Comparison of ENCODE assay signal across 1 cellular context in the genomic region with DNA sequence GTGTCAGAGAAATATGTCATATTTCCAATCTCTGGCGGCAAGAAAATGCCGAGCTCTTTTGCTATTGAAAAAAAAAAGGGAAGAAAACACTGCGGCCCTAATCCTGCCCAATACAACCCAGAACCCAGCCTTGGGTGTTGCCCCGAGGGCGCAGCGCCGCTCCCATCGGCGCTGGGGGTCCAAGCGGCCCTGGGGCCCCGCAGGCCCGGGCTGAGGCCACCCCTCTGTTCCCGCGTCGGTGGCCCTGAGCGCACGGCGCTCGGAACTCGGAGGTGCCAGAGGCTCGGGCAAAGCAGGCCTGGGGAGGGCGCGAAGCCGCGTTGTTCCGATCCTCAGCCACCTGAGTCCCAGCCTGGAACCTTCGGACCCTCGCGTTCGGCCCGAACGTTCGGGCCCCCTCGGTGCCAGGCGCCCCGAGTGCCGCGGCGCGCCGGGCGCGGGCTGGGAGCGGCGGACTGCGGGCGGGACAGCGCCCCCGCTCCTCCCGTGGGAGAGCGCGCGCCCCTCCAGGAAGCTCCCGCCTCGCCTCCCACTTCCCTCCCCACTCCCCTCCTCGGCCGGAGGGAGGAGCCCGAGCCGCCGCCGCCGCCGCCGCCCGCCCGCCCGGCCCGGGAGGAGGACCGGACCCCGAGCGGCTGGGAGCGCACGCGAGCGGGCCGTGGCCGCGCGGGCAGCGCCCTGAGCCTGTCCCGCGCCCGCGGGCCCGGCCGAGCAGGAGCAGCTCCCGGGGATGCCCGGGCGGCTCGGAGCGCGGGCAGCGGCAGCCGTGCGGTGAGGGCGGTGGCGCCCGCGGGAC.
TF ChIP-seq lines count a peak whose summit lies in the region.

A gene (plus strand): TSS at position 594 of the 796 bp plus-strand sequence. CDS start 18,160 bp downstream, outside the sequence.

TF ChIP-seq in K562, 482 proteins besides CTCF, POLR2A, EP300 and RAD21 (continued from another document and continues in another):
- TF ChIP-seq RBBP5 (IDR thresholded peaks at IDR 0.05; ENCODE audit: borderline replicate concordance, insufficient read depth, low read length, poor library complexity, severe bottlenecking) (no peak), EWSR1 (IDR thresholded peaks at IDR 0.05; ENCODE audit: borderline replicate concordance, low read depth, partially characterized antibody) (no peak), LEF1 (IDR thresholded peaks at IDR 0.05) (no peak), JUN (IDR thresholded peaks at IDR 0.05; ENCODE audit: borderline replicate concordance, low read depth, low read length) (peak; percentile 2; the same call in 1 of the 2 replicates), JUN (CRISPR knock-in tag; IDR thresholded peaks at IDR 0.05; ENCODE audit: borderline replicate concordance) (no peak), SMARCE1 (IDR thresholded peaks at IDR 0.05) (no peak), MTF1 (CRISPR knock-in tag; IDR thresholded peaks at IDR 0.05; ENCODE audit: borderline replicate concordance) (no peak), ZEB2 (IDR thresholded peaks at IDR 0.05) (no peak), ZKSCAN8 (CRISPR knock-in tag; IDR thresholded peaks at IDR 0.05) (no peak), NONO (IDR thresholded peaks at IDR 0.05; ENCODE audit: low read depth in 2 of 2, low read length in 1 of 2) (peak in 1 of 2 experiments; percentile 67; a peak in 1 of 4 replicates), ZNF830 (CRISPR knock-in tag; IDR thresholded peaks at IDR 0.05) (no peak), HMG20B (CRISPR knock-in tag; IDR thresholded peaks at IDR 0.05) (no peak), ZNF232 (CRISPR knock-in tag; IDR thresholded peaks at IDR 0.05) (no peak), MECOM (CRISPR knock-in tag; IDR thresholded peaks at IDR 0.05) (no peak), DPF2 (IDR thresholded peaks at IDR 0.05) (no peak), ZNF707 (CRISPR knock-in tag; conservative IDR thresholded peaks at IDR 0.05) (no peak), SIRT6 (IDR thresholded peaks at IDR 0.05; ENCODE audit: low read depth, low read length) (no peak), THRAP3 (IDR thresholded peaks at IDR 0.05; ENCODE audit: borderline replicate concordance) (no peak), TSC22D4 (tag; IDR thresholded peaks at IDR 0.05) (no peak), FOXK2 (conservative IDR thresholded peaks at IDR 0.05 in 1 of 2, IDR thresholded peaks at IDR 0.05 in 1 of 2; ENCODE audit: low read depth in 2 of 2) (no peak), HDGF (IDR thresholded peaks at IDR 0.05) (no peak), ZNF696 (CRISPR knock-in tag; conservative IDR thresholded peaks at IDR 0.05) (no peak), ZNF589 (CRISPR knock-in tag; IDR thresholded peaks at IDR 0.05; ENCODE audit: low read depth) (no peak), ZNF41 (CRISPR knock-in tag; conservative IDR thresholded peaks at IDR 0.05) (no peak), ZNF57 (CRISPR knock-in tag; IDR thresholded peaks at IDR 0.05) (no peak), POLR2B (IDR thresholded peaks at IDR 0.05; ENCODE audit: low read depth, partially characterized antibody) (no peak), TAF15 (IDR thresholded peaks at IDR 0.05; ENCODE audit: low read depth, low read length) (no peak), PHF20 (IDR thresholded peaks at IDR 0.05; ENCODE audit: partially characterized antibody) (peak; percentile 23), ARHGAP35 (IDR thresholded peaks at IDR 0.05; ENCODE audit: partially characterized antibody) (no peak)
- TF ChIP-seq, protein P1, sequence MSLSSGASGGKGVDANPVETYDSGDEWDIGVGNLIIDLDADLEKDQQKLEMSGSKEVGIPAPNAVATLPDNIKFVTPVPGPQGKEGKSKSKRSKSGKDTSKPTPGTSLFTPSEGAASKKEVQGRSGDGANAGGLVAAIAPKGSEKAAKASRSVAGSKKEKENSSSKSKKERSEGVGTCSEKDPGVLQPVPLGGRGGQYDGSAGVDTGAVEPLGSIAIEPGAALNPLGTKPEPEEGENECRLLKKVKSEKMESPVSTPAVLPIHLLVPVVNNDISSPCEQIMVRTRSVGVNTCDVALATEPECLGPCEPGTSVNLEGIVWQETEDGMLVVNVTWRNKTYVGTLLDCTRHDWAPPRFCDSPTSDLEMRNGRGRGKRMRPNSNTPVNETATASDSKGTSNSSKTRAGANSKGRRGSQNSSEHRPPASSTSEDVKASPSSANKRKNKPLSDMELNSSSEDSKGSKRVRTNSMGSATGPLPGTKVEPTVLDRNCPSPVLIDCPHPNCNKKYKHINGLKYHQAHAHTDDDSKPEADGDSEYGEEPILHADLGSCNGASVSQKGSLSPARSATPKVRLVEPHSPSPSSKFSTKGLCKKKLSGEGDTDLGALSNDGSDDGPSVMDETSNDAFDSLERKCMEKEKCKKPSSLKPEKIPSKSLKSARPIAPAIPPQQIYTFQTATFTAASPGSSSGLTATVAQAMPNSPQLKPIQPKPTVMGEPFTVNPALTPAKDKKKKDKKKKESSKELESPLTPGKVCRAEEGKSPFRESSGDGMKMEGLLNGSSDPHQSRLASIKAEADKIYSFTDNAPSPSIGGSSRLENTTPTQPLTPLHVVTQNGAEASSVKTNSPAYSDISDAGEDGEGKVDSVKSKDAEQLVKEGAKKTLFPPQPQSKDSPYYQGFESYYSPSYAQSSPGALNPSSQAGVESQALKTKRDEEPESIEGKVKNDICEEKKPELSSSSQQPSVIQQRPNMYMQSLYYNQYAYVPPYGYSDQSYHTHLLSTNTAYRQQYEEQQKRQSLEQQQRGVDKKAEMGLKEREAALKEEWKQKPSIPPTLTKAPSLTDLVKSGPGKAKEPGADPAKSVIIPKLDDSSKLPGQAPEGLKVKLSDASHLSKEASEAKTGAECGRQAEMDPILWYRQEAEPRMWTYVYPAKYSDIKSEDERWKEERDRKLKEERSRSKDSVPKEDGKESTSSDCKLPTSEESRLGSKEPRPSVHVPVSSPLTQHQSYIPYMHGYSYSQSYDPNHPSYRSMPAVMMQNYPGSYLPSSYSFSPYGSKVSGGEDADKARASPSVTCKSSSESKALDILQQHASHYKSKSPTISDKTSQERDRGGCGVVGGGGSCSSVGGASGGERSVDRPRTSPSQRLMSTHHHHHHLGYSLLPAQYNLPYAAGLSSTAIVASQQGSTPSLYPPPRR (CRISPR knock-in tag; IDR thresholded peaks at IDR 0.05; ENCODE audit: borderline replicate concordance) = no peak
- TF ChIP-seq, protein P2, sequence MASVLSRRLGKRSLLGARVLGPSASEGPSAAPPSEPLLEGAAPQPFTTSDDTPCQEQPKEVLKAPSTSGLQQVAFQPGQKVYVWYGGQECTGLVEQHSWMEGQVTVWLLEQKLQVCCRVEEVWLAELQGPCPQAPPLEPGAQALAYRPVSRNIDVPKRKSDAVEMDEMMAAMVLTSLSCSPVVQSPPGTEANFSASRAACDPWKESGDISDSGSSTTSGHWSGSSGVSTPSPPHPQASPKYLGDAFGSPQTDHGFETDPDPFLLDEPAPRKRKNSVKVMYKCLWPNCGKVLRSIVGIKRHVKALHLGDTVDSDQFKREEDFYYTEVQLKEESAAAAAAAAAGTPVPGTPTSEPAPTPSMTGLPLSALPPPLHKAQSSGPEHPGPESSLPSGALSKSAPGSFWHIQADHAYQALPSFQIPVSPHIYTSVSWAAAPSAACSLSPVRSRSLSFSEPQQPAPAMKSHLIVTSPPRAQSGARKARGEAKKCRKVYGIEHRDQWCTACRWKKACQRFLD (CRISPR knock-in tag; IDR thresholded peaks at IDR 0.05) = no peak
- TF ChIP-seq, protein P3, sequence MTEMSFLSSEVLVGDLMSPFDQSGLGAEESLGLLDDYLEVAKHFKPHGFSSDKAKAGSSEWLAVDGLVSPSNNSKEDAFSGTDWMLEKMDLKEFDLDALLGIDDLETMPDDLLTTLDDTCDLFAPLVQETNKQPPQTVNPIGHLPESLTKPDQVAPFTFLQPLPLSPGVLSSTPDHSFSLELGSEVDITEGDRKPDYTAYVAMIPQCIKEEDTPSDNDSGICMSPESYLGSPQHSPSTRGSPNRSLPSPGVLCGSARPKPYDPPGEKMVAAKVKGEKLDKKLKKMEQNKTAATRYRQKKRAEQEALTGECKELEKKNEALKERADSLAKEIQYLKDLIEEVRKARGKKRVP (CRISPR knock-in tag; IDR thresholded peaks at IDR 0.05) = 0 out of 2 replicates have a peak, but pooled peaks have one; percentile 17
- TF ChIP-seq, protein P4, sequence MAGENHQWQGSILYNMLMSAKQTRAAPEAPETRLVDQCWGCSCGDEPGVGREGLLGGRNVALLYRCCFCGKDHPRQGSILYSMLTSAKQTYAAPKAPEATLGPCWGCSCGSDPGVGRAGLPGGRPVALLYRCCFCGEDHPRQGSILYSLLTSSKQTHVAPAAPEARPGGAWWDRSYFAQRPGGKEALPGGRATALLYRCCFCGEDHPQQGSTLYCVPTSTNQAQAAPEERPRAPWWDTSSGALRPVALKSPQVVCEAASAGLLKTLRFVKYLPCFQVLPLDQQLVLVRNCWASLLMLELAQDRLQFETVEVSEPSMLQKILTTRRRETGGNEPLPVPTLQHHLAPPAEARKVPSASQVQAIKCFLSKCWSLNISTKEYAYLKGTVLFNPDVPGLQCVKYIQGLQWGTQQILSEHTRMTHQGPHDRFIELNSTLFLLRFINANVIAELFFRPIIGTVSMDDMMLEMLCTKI (IDR thresholded peaks at IDR 0.05; ENCODE audit: partially characterized antibody) = no peak
- TF ChIP-seq, protein P5, sequence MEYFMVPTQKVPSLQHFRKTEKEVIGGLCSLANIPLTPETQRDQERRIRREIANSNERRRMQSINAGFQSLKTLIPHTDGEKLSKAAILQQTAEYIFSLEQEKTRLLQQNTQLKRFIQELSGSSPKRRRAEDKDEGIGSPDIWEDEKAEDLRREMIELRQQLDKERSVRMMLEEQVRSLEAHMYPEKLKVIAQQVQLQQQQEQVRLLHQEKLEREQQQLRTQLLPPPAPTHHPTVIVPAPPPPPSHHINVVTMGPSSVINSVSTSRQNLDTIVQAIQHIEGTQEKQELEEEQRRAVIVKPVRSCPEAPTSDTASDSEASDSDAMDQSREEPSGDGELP (CRISPR knock-in tag; IDR thresholded peaks at IDR 0.05; ENCODE audit: borderline replicate concordance) = no peak
- TF ChIP-seq, protein P6, sequence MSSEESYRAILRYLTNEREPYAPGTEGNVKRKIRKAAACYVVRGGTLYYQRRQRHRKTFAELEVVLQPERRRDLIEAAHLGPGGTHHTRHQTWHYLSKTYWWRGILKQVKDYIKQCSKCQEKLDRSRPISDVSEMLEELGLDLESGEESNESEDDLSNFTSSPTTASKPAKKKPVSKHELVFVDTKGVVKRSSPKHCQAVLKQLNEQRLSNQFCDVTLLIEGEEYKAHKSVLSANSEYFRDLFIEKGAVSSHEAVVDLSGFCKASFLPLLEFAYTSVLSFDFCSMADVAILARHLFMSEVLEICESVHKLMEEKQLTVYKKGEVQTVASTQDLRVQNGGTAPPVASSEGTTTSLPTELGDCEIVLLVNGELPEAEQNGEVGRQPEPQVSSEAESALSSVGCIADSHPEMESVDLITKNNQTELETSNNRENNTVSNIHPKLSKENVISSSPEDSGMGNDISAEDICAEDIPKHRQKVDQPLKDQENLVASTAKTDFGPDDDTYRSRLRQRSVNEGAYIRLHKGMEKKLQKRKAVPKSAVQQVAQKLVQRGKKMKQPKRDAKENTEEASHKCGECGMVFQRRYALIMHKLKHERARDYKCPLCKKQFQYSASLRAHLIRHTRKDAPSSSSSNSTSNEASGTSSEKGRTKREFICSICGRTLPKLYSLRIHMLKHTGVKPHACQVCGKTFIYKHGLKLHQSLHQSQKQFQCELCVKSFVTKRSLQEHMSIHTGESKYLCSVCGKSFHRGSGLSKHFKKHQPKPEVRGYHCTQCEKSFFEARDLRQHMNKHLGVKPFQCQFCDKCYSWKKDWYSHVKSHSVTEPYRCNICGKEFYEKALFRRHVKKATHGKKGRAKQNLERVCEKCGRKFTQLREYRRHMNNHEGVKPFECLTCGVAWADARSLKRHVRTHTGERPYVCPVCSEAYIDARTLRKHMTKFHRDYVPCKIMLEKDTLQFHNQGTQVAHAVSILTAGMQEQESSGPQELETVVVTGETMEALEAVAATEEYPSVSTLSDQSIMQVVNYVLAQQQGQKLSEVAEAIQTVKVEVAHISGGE (CRISPR knock-in tag; IDR thresholded peaks at IDR 0.05) = no peak
- TF ChIP-seq, protein P7, sequence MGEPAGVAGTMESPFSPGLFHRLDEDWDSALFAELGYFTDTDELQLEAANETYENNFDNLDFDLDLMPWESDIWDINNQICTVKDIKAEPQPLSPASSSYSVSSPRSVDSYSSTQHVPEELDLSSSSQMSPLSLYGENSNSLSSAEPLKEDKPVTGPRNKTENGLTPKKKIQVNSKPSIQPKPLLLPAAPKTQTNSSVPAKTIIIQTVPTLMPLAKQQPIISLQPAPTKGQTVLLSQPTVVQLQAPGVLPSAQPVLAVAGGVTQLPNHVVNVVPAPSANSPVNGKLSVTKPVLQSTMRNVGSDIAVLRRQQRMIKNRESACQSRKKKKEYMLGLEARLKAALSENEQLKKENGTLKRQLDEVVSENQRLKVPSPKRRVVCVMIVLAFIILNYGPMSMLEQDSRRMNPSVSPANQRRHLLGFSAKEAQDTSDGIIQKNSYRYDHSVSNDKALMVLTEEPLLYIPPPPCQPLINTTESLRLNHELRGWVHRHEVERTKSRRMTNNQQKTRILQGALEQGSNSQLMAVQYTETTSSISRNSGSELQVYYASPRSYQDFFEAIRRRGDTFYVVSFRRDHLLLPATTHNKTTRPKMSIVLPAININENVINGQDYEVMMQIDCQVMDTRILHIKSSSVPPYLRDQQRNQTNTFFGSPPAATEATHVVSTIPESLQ (CRISPR knock-in tag; IDR thresholded peaks at IDR 0.05) = 0 out of 2 replicates have a peak, but pooled peaks have one; percentile 34
- TF ChIP-seq, protein P8, sequence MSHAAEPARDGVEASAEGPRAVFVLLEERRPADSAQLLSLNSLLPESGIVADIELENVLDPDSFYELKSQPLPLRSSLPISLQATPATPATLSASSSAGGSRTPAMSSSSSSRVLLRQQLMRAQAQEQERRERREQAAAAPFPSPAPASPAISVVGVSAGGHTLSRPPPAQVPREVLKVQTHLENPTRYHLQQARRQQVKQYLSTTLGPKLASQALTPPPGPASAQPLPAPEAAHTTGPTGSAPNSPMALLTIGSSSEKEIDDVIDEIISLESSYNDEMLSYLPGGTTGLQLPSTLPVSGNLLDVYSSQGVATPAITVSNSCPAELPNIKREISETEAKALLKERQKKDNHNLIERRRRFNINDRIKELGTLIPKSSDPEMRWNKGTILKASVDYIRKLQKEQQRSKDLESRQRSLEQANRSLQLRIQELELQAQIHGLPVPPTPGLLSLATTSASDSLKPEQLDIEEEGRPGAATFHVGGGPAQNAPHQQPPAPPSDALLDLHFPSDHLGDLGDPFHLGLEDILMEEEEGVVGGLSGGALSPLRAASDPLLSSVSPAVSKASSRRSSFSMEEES (CRISPR knock-in tag; IDR thresholded peaks at IDR 0.05) = no peak
